1 cellular context compared by ENCODE assay signal in genomic region chr10:114458955-114459354, GRCh38.
TF ChIP-seq lines count a peak whose summit lies in the region.

No MANE protein-coding gene starts in this region.

TF ChIP-seq in IMR-90, 13 proteins besides CTCF, POLR2A, EP300 and RAD21 (continued from another document):
- TF ChIP-seq USF2 (IDR thresholded peaks at IDR 0.05; ENCODE audit: low read depth, low read length) (0 out of 2 replicates have a peak, but pooled peaks have one; percentile 7), CEBPB (IDR thresholded peaks at IDR 0.05; ENCODE audit: low read depth, low read length) (no peak), SMC3 (IDR thresholded peaks at IDR 0.05; ENCODE audit: low read depth, low read length) (no peak), RCOR1 (IDR thresholded peaks at IDR 0.05; ENCODE audit: insufficient replicate concordance, low read length) (no peak)
